14 cellular contexts compared by ENCODE assay signal in the genomic region with DNA sequence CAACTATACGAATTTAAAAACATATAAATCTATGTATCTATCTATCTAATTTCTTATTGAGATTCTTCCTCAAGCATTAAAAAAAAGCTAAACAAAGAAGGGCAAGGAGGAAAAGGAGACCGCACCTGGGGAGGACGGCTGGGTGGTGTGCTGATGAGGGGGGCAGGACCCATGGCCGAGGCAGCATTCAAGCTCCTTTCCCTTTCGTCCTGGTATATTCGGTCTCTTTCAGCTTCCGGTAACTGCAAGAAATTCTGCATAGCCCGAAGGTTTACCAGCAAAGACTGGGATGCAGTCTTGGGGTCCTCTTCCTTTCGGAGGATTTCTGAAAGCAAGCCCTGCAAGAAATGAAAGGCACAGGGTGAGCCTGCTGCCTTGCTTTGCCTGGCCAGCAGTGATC.
"Had no signal": no experiment of that assay in that cellular context is flagged by ENCODE, and none has a peak within 500 bp of the region (broad histone marks: within the 10 kb centered on the region; RNA-seq: fewer than 3 reads in every experiment).

No MANE protein-coding gene starts in this region.

- H3K4me3 Mint-ChIP-seq: activated B cell treated with CpG ODN at 0.5 μM for 24 hours, immature natural killer cell, neural progenitor cell had no signal

- H3K27me3 Mint-ChIP-seq: activated B cell treated with CpG ODN at 0.5 μM for 24 hours, progenitor cell of endocrine pancreas had no signal

- H3K4me1 Mint-ChIP-seq: activated B cell treated with CpG ODN at 0.5 μM for 24 hours, neural progenitor cell had no signal

- ATAC-seq: heart right ventricle, left ventricle myocardium superior had no signal

- H3K9me3 Mint-ChIP-seq: activated B cell treated with CpG ODN at 0.5 μM for 24 hours, immature natural killer cell, neural progenitor cell had no signal

- DNase-seq: activated B cell treated with CpG ODN at 0.5 μM for 24 hours; activated effector memory CD4-positive, alpha-beta T cell treated with anti-CD3 and anti-CD28 coated beads, Interleukin-2, amount 50 U/mL, for 16 hours; aorta; effector CD8-positive, alpha-beta T cell; esophagus squamous epithelium; heart right ventricle; immature natural killer cell; kidney glomerular epithelial cell; left ventricle myocardium superior; stimulated activated CD4-positive, alpha-beta T cell treated with anti-CD3 and anti-CD28 coated beads, Interleukin-2, amount 100 ng/mL, for 24 hours; stimulated activated naive CD4-positive, alpha-beta T cell treated with Interleukin-2 at 50 U/mL for 16 hours; uterus had no signal

- H3K27ac Mint-ChIP-seq: activated B cell treated with CpG ODN at 0.5 μM for 24 hours, immature natural killer cell, neural progenitor cell, progenitor cell of endocrine pancreas had no signal
